Comparison of ENCODE assay signal across 24 cellular contexts in genomic region chr6:44180406-44180805, GRCh38. TPM values are rescaled to one million over a fixed set of nuclear protein-coding genes. Genes with fewer than 3 reads are reported as not detected.
DNase-seq lines count a peak whose midpoint lies in the region; ATAC-seq, FAIRE-seq and TF ChIP-seq lines count a peak whose summit lies in the region.
"Had no signal": no experiment of that assay in that cellular context is flagged by ENCODE, and none has a peak within 500 bp of the region (broad histone marks: within the 10 kb centered on the region; RNA-seq: fewer than 3 reads in every experiment).

No MANE protein-coding gene starts in this region.

- H3K9ac ChIP-seq in kidney (ENCODE audit: low read length in 2 of 2), result no peak overlapping the region

- H3K4me3 ChIP-seq in kidney (ENCODE audit: low read length in 2 of 2), result no peak overlapping the region
- H3K4me3 ChIP-seq: GM23338 had no signal

- H3K9me3 ChIP-seq in kidney (ENCODE audit: control insufficient read depth in 1 of 2, low read length in 2 of 2), result no peaks in the 10 kb centered on the region
- H3K9me3 ChIP-seq: BE2C had no signal

- H3K27ac ChIP-seq in RWPE1 (peak overlapping the region; percentile 23; the same call in 1 of the 2 replicates), kidney (ENCODE audit: low read depth in 2 of 2, low read length in 2 of 2) (no peak overlapping the region)

- CTCF ChIA-PET in RWPE1 (lab: Yijun Ruan, JAX), result interaction anchor here (1.0 to 1.5 kb wide), 3 partner anchors 10 to 80 kb away, joined by 3 to 4 read pairs (median 3); no protein-coding TSS in a partner anchor

- no peaks in the 10 kb centered on the region for H3K36me3 ChIP-seq in kidney (ENCODE audit: control insufficient read depth in 1 of 2, insufficient read depth in 2 of 2, low read length in 2 of 2)
- H3K36me3 ChIP-seq: BE2C had no signal

- FAIRE-seq in kidney (lab: Jason Lieb, UNC), result no peak
- no peak for FAIRE-seq in GM12891 (lab: Jason Lieb, UNC)
- no peak for FAIRE-seq in frontal cortex (lab: Jason Lieb, UNC)
- FAIRE-seq: A204.1, G401.6, GM12892, GM18507, HepG2 had no signal

- no peak for TF ChIP-seq POLR2A in GM12891 (IDR thresholded peaks at IDR 0.05; ENCODE audit: low read depth, low read length)

- DNase-seq in left ventricle myocardium superior (peak; percentile 1), Right ventricle myocardium inferior (ENCODE audit: missing footprints) (no peak), RWPE1 (ENCODE audit: low spot score) (no peak), kidney (peak; percentile 50), G401 (ENCODE audit: low spot score) (no peak), GM12891 (ENCODE audit: insufficient read length, low spot score) (no peak), frontal cortex (ENCODE audit: low spot score in 2 of 2) (no peak)
- DNase-seq: BE2C; C1 segment of cervical spinal cord; CD4-positive, CD25-positive, alpha-beta regulatory T cell; CD8-positive, alpha-beta memory T cell; COR-L47; DMS 273 treated with DMSO at 0.1 percent for 48 hours; DMS53; DND-41; EL; H9 had no signal

- ATAC-seq in left ventricle myocardium superior (no peak), Right ventricle myocardium inferior (no peak)
- ATAC-seq: GM23338 had no signal

- TF ChIP-seq CTCF in RWPE1 (conservative IDR thresholded peaks at IDR 0.05; ENCODE audit: low read depth) (no peak), kidney (IDR thresholded peaks at IDR 0.05; ENCODE audit: borderline replicate concordance, extremely low read depth, insufficient read depth) (no peak)

- in situ Hi-C loops in G401 (cut with HindIII; ENCODE audit: low sequenced_read_pairs), result no loop called here

- POLR2A ChIA-PET in RWPE1 (lab: Yijun Ruan, JAX; ENCODE audit: low non-redundant PET), result no interaction called here

- intact Hi-C loops in left ventricle myocardium superior (cut with micrococcal nuclease), result no loop called here
- intact Hi-C loops in Right ventricle myocardium inferior (cut with DNase I), result no loop called here
- intact Hi-C loops in kidney (cut with DNase I), result no loop called here

- H3K4me1 ChIP-seq in kidney (ENCODE audit: control insufficient read depth in 1 of 2, insufficient read depth in 1 of 2, low read depth in 1 of 2, low read length in 2 of 2), result no peaks in the 10 kb centered on the region
- H3K4me1 ChIP-seq: BE2C had no signal

TF ChIP-seq in GM12891, 5 proteins besides CTCF, POLR2A, EP300 and RAD21:
- TF ChIP-seq POLR2AphosphoS5 (IDR thresholded peaks at IDR 0.05; ENCODE audit: low read depth, low read length) (no peak), SPI1 (IDR thresholded peaks at IDR 0.05; ENCODE audit: low read depth, low read length) (no peak), TAF1 (IDR thresholded peaks at IDR 0.05; ENCODE audit: low read depth, low read length) (no peak), PAX5 (IDR thresholded peaks at IDR 0.05; ENCODE audit: insufficient read depth, low read length, severe bottlenecking) (no peak), POU2F2 (IDR thresholded peaks at IDR 0.05; ENCODE audit: low read depth, low read length) (no peak)

RNA-seq across cellular contexts. Expression of gene CAPN11, which starts 21.8 kb away (rescaled TPM):
- total RNA-seq in left ventricle myocardium superior, result 0.40 TPM
- 0.27 TPM for total RNA-seq in Right ventricle myocardium inferior
- 2.3 TPM for total RNA-seq in kidney
- polyA plus RNA-seq in kidney (ENCODE audit: insufficient read depth, low read depth, low replicate concordance), result 0.39 TPM
- total RNA-seq in G401 (2014; rRNA removed; shearing (Covaris generic)), result not detected in 2 replicates
- 1.2 TPM for polyA plus RNA-seq in GM12891 (2012; ENCODE audit: low read depth, missing spikeins)
- not detected for total RNA-seq in frontal cortex
- total RNA-seq: CD4-positive, CD25-positive, alpha-beta regulatory T cell; CD8-positive, alpha-beta memory T cell had no signal
- polyA plus RNA-seq: CD4-positive, CD25-positive, alpha-beta regulatory T cell; CD8-positive, alpha-beta memory T cell; IgD-negative memory B cell had no signal

RNA-seq across cellular contexts. Expression of gene MYMX, which starts 36.3 kb away (rescaled TPM):
- total RNA-seq in left ventricle myocardium superior (0.67 TPM), Right ventricle myocardium inferior (not detected), kidney (1.1 TPM), frontal cortex (not detected)
- polyA plus RNA-seq in kidney (ENCODE audit: insufficient read depth, low read depth, low replicate concordance), result 2.2 TPM
- 0.43 and 8.3 TPM in 2 replicates for total RNA-seq in G401 (2014; rRNA removed; shearing (Covaris generic))
- 0.12 TPM for polyA plus RNA-seq in GM12891 (2012; ENCODE audit: low read depth, missing spikeins)
- total RNA-seq: CD4-positive, CD25-positive, alpha-beta regulatory T cell; CD8-positive, alpha-beta memory T cell; HepG2 had no signal
- polyA plus RNA-seq: CD4-positive, CD25-positive, alpha-beta regulatory T cell; CD8-positive, alpha-beta memory T cell; HepG2; IgD-negative memory B cell had no signal

RNA-seq across cellular contexts. Expression of gene SLC29A1, which starts 43.0 kb away (rescaled TPM):
- total RNA-seq in left ventricle myocardium superior (217 TPM), Right ventricle myocardium inferior (170 TPM), kidney (74.6 TPM), frontal cortex (3.7 TPM)
- polyA plus RNA-seq in kidney (ENCODE audit: insufficient read depth, low read depth, low replicate concordance), result 50.1 TPM
- 40.1 and 46.1 TPM in 2 replicates for total RNA-seq in G401 (2014; rRNA removed; shearing (Covaris generic))
- 37.6 TPM for polyA plus RNA-seq in GM12891 (2012; ENCODE audit: low read depth, missing spikeins)

RNA-seq across cellular contexts. Expression of gene TMEM63B, which starts 53.1 kb away (rescaled TPM):
- total RNA-seq in left ventricle myocardium superior (47.3 TPM), Right ventricle myocardium inferior (44.5 TPM), kidney (27.3 TPM), frontal cortex (35.5 TPM)
- 18.2 TPM for polyA plus RNA-seq in kidney (ENCODE audit: insufficient read depth, low read depth, low replicate concordance)
- 7.3 and 10.0 TPM in 2 replicates for total RNA-seq in G401 (2014; rRNA removed; shearing (Covaris generic))
- 7.0 TPM for polyA plus RNA-seq in GM12891 (2012; ENCODE audit: low read depth, missing spikeins)

RNA-seq across cellular contexts. Expression of gene MRPL14, which starts 53.2 kb away (rescaled TPM):
- 38.8 TPM for total RNA-seq in left ventricle myocardium superior
- 41.7 TPM for total RNA-seq in Right ventricle myocardium inferior
- 27.9 TPM for total RNA-seq in kidney
- 71.5 TPM for polyA plus RNA-seq in kidney (ENCODE audit: insufficient read depth, low read depth, low replicate concordance)
- total RNA-seq in G401 (2014; rRNA removed; shearing (Covaris generic)), result 76.4 and 82.1 TPM in 2 replicates
- 82.0 TPM for polyA plus RNA-seq in GM12891 (2012; ENCODE audit: low read depth, missing spikeins)
- total RNA-seq in frontal cortex, result 41.2 TPM

Comparison
In these comparisons a context has a peak if more than half of its experiments do, and no peak if none do; other contexts are left out.
1. DNase-seq: peak in left ventricle myocardium superior (single experiment) and kidney (single experiment); none in Right ventricle myocardium inferior (single experiment), RWPE1 (single experiment), G401 (single experiment), GM12891 (single experiment) and frontal cortex (0 of 2).